ENCODE assay signal across 9 cellular contexts in the genomic region with DNA sequence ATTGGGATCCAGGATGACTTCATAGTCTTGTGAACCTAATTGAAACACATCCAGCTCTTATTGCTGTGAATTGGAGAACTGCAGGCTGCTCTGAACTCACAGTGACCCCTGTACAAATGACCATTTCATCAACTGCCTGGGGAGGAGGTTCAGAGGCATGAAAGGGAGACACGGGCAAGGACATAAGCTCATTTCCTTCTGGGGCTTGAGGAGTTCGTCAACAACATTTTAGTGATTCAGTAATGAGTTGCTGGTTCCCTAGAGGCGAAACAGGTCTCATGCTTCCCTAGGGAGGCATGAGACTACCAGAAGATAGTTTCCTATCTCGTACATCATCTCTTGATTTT.
DNase-seq lines count a peak whose midpoint lies in the region; ATAC-seq and TF ChIP-seq lines count a peak whose summit lies in the region.
"Had no signal": no experiment of that assay in that cellular context is flagged by ENCODE, and none has a peak within 500 bp of the region (broad histone marks: within the 10 kb centered on the region; RNA-seq: fewer than 3 reads in every experiment).

No MANE protein-coding gene starts in this region.

- 65 to 71% methylated on average over 4 of the region's 4 CpGs for WGBS in body of pancreas, 2 donors
- whole genome bisulfite sequencing in transverse colon (ENCODE audit: low coverage in 1 of 2), 2 donors: 67 to 92% methylated on average over 2 to 4 of the region's 4 CpGs

- TF ChIP-seq POLR2A in body of pancreas (IDR thresholded peaks at IDR 0.05) (no peak), transverse colon (IDR thresholded peaks at IDR 0.05) (no peak)

- DNase-seq in activated CD4-positive, alpha-beta T cell treated with anti-CD3 and anti-CD28 coated beads, Interleukin-2, amount 10 ng/mL, durations not matched to agents 24 days and 14 days: no peak
- no peak for DNase-seq in activated CD4-positive, alpha-beta T cell treated with anti-CD3 and anti-CD28 coated beads, Interleukin-2, amount 50 U/mL, for 48 hours
- DNase-seq in body of pancreas (peak in 1 of 4 donors; percentile 56), left lung (peak in 1 of 2 donors; percentile 44), transverse colon (no peak), occipital lobe (lab: John Stamatoyannopoulos, UW) (no peak)

- H3K4me3 ChIP-seq in body of pancreas: no peak overlapping the region
- H3K4me3 ChIP-seq in left lung: no peak overlapping the region
- H3K4me3 ChIP-seq in transverse colon: no peak overlapping the region

- H3K27me3 ChIP-seq in body of pancreas (no peaks in the 10 kb centered on the region), left lung (no peaks in the 10 kb centered on the region), transverse colon (no peaks in the 10 kb centered on the region)

- H3K9me3 Mint-ChIP-seq in activated CD4-positive, alpha-beta T cell treated with anti-CD3 and anti-CD28 coated beads, Interleukin-2, amount 10 ng/mL, durations not matched to agents 24 days and 14 days: no peaks in the 10 kb centered on the region

- H3K27ac ChIP-seq in body of pancreas: no peak overlapping the region
- peak overlapping the region; percentile 57 to 59 for H3K27ac ChIP-seq in left lung
- H3K27ac ChIP-seq in transverse colon: peak overlapping the region; percentile 48 to 71 (median 70)
- H3K27ac ChIP-seq: KMS-11 had no signal

- peaks cover 22% of the 10 kb centered on the region for H3K4me1 Mint-ChIP-seq in activated CD4-positive, alpha-beta T cell treated with anti-CD3 and anti-CD28 coated beads, Interleukin-2, amount 10 ng/mL, durations not matched to agents 24 days and 14 days

- H3K4me1 ChIP-seq in body of pancreas (no peaks in the 10 kb centered on the region), left lung (peaks cover 6 to 25% of the 10 kb centered on the region in 2 donors), transverse colon (peaks cover 8 to 20% (median 16%) of the 10 kb centered on the region in 4 donors)

- no peak overlapping the region for H3K4me3 Mint-ChIP-seq in activated CD4-positive, alpha-beta T cell treated with anti-CD3 and anti-CD28 coated beads, Interleukin-2, amount 10 ng/mL, durations not matched to agents 24 days and 14 days

- no peaks in the 10 kb centered on the region for H3K36me3 Mint-ChIP-seq in activated CD4-positive, alpha-beta T cell treated with anti-CD3 and anti-CD28 coated beads, Interleukin-2, amount 10 ng/mL, durations not matched to agents 24 days and 14 days (ENCODE audit: low read depth)

- H3K36me3 ChIP-seq in body of pancreas (replicated peaks in 1 of 2; ENCODE audit: insufficient read depth in 1 of 2, low read depth in 2 of 2) (no peaks in the 10 kb centered on the region), left lung (no peaks in the 10 kb centered on the region), transverse colon (no peaks in the 10 kb centered on the region)

- ATAC-seq in body of pancreas (peak; percentile 48), left lung (peak; percentile 88), GM21717 (IDR thresholded peaks at IDR 0.05; ENCODE audit: unreplicated experiment) (no peak), GM21381 (IDR thresholded peaks at IDR 0.05; ENCODE audit: unreplicated experiment) (no peak)

- peaks cover under 1% of the 10 kb centered on the region for H3K27me3 Mint-ChIP-seq in activated CD4-positive, alpha-beta T cell treated with anti-CD3 and anti-CD28 coated beads, Interleukin-2, amount 10 ng/mL, durations not matched to agents 24 days and 14 days

- peak overlapping the region; percentile 11 for H3K27ac Mint-ChIP-seq in activated CD4-positive, alpha-beta T cell treated with anti-CD3 and anti-CD28 coated beads, Interleukin-2, amount 10 ng/mL, durations not matched to agents 24 days and 14 days

- no peaks in the 10 kb centered on the region for H3K9me3 ChIP-seq in body of pancreas
- H3K9me3 ChIP-seq in left lung: no peaks in the 10 kb centered on the region
- H3K9me3 ChIP-seq in transverse colon: no peaks in the 10 kb centered on the region

- in situ Hi-C loops in transverse colon (cut with MboI; ENCODE audit: low pct_ligation_motif_present in 1 of 4, low pct_unique_long_range_greater_than_20kb in 1 of 4, low sequenced_read_pairs in 3 of 4): loop anchor here in 1 of 4 donors (25.0 kb wide), 1 partner anchor 543 kb away; a partner anchor contains a TSS

- intact Hi-C loops in activated CD4-positive, alpha-beta T cell treated with anti-CD3 and anti-CD28 coated beads, Interleukin-2, amount 10 ng/mL, durations not matched to agents 24 days and 14 days (cut with micrococcal nuclease): no loop called here
- intact Hi-C loops in body of pancreas (cut with DNase I): no loop called here
- intact Hi-C loops in left lung (cut with DNase I): loop anchor here in 1 of 2 donors (5.0 kb wide), 1 partner anchor 548 kb away; a partner anchor contains a TSS
- intact Hi-C loops in transverse colon (cut with DNase I; ENCODE audit: low total_unique reads): no loop called here

- TF ChIP-seq EP300 in transverse colon (IDR thresholded peaks at IDR 0.05; ENCODE audit: low read depth): no peak

- TF ChIP-seq CTCF in body of pancreas (IDR thresholded peaks at IDR 0.05): no peak
- TF ChIP-seq CTCF in left lung (IDR thresholded peaks at IDR 0.05): no peak
- TF ChIP-seq CTCF in transverse colon (IDR thresholded peaks at IDR 0.05): no peak

Comparison
In these comparisons a context has a peak if more than half of its experiments do, and no peak if none do; other contexts are left out.
1. ATAC-seq: peak in body of pancreas (single experiment) and left lung (single experiment); none in GM21717 (single experiment) and GM21381 (single experiment).
2. H3K27ac ChIP-seq: peak in left lung (2 of 2) and transverse colon (4 of 4); none in body of pancreas (0 of 4).